In the genomic region with DNA sequence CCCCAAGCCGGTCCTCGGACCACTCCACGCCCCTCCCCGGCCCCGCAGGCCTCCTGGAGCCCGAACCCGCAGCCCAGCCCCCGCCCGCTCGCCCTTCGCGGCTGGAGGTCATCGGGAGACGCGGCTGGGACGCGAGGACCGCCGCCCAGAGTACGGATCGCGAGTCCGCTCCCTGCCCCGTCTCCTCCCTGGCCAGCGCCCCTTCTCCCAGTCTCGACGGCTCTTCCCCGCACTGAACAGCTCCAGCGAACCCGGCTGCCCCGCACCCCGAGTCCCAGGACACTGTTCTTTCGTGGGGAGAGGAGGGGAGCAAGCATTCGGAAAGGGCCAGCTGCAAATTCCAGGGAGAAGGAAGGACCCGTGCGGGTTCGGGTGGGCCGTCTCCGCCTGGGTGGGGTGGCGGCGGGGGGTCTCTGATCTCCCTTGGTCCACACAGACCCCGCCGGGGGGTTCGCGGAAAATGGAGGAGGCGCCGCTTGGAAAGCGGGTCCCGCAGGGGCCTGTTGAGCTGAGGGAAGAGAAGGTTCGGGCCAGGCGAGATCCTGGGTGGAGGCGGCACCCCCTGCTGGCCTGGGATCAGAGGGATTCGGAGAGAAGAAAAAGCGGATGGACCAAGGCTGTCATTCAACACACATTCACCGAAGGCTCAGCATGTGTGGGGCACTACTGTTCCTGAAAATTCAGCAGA, we compare ENCODE assay signal across 8 cellular contexts. TPM values are rescaled to one million over a fixed set of nuclear protein-coding genes. Genes with fewer than 3 reads are reported as not detected.
DNase-seq lines count a peak whose midpoint lies in the region; ATAC-seq and TF ChIP-seq lines count a peak whose summit lies in the region.

No MANE protein-coding gene starts in this region.

- H4K20me1 ChIP-seq in neural progenitor cell (ENCODE audit: low read depth) = peaks cover 8% of the 10 kb centered on the region

- peaks cover 21% of the 10 kb centered on the region for H3K4me1 Mint-ChIP-seq in activated CD4-positive, alpha-beta T cell treated with anti-CD3 and anti-CD28 coated beads, Interleukin-2, amount 10 ng/mL, durations not matched to agents 7 days and 5 days
- H3K4me1 Mint-ChIP-seq in neural progenitor cell = peaks cover 34% of the 10 kb centered on the region

- POLR2A ChIA-PET in activated CD4-positive, alpha-beta T cell treated with anti-CD3 and anti-CD28 coated beads, Interleukin-2, amount 10 ng/mL, durations not matched to agents 7 days and 5 days (lab: Charles Lee) = no interaction called here

- TF ChIP-seq CTCF in NB4 (IDR thresholded peaks at IDR 0.05; ENCODE audit: low read depth, low read length) = peak; percentile 23
- peak; percentile 82 for TF ChIP-seq CTCF in foreskin fibroblast (IDR thresholded peaks at IDR 0.05; ENCODE audit: low read depth, low read length)
- peak; percentile 54 for TF ChIP-seq CTCF in neural progenitor cell (IDR thresholded peaks at IDR 0.05)

- H3K4me3 ChIP-seq in NB4 (ENCODE audit: low read depth, low read length) (no peak overlapping the region), foreskin fibroblast (ENCODE audit: low read depth in 1 of 2, low read length in 2 of 2) (peak overlapping the region; percentile 46 to 53), neural progenitor cell (peak overlapping the region; percentile 62)

- H2AFZ ChIP-seq in neural progenitor cell (replicated peaks) = peak overlapping the region; percentile 61

- ATAC-seq in GM19351 (IDR thresholded peaks at IDR 0.05; ENCODE audit: unreplicated experiment) = no peak

- H3K4me1 ChIP-seq in neural progenitor cell = peaks cover 23% of the 10 kb centered on the region

- peaks cover 90% of the 10 kb centered on the region for H3K27me3 ChIP-seq in neural progenitor cell

- H3K27ac Mint-ChIP-seq in activated CD4-positive, alpha-beta T cell treated with anti-CD3 and anti-CD28 coated beads, Interleukin-2, amount 10 ng/mL, durations not matched to agents 7 days and 5 days = no peak overlapping the region
- no peak overlapping the region for H3K27ac Mint-ChIP-seq in neural progenitor cell

- H3K27me3 Mint-ChIP-seq in activated CD4-positive, alpha-beta T cell treated with anti-CD3 and anti-CD28 coated beads, Interleukin-2, amount 10 ng/mL, durations not matched to agents 7 days and 5 days = peaks cover 63% of the 10 kb centered on the region
- peaks cover 35% of the 10 kb centered on the region for H3K27me3 Mint-ChIP-seq in neural progenitor cell (ENCODE audit: insufficient read depth, low read depth)

- H3F3A ChIP-seq in neural progenitor cell (ENCODE audit: low read depth) = peaks cover 34% of the 10 kb centered on the region

- peak overlapping the region; percentile 91 for H3K4me2 ChIP-seq in neural progenitor cell

- H3K36me3 ChIP-seq in neural progenitor cell = no peaks in the 10 kb centered on the region

- CTCF ChIA-PET in activated CD4-positive, alpha-beta T cell treated with anti-CD3 and anti-CD28 coated beads, Interleukin-2, amount 10 ng/mL, durations not matched to agents 7 days and 5 days (lab: Charles Lee) = interaction anchor here (0.7 to 2.4 kb wide), 9 partner anchors 13 to 309 kb away, joined by 3 to 7 read pairs (median 4); a partner anchor contains a TSS

- no peak for TF ChIP-seq POLR2A in NB4 (IDR thresholded peaks at IDR 0.05; ENCODE audit: extremely low read depth, insufficient read length)

- peaks cover 3% of the 10 kb centered on the region for H3K36me3 Mint-ChIP-seq in activated CD4-positive, alpha-beta T cell treated with anti-CD3 and anti-CD28 coated beads, Interleukin-2, amount 10 ng/mL, durations not matched to agents 7 days and 5 days (ENCODE audit: low read depth)
- H3K36me3 Mint-ChIP-seq in neural progenitor cell = peaks cover 1% of the 10 kb centered on the region

- H3K9me3 Mint-ChIP-seq in activated CD4-positive, alpha-beta T cell treated with anti-CD3 and anti-CD28 coated beads, Interleukin-2, amount 10 ng/mL, durations not matched to agents 7 days and 5 days = no peaks in the 10 kb centered on the region
- peaks cover 5% of the 10 kb centered on the region for H3K9me3 Mint-ChIP-seq in neural progenitor cell

- H3K9me3 ChIP-seq in neural progenitor cell (ENCODE audit: low read depth) = no peaks in the 10 kb centered on the region

- no peak overlapping the region for H3K27ac ChIP-seq in neural progenitor cell

- no peak for DNase-seq in activated CD4-positive, alpha-beta T cell treated with anti-CD3 and anti-CD28 coated beads, Interleukin-2, amount 10 ng/mL, durations not matched to agents 7 days and 5 days
- DNase-seq in activated CD4-positive, alpha-beta T cell treated with anti-CD3 and anti-CD28 coated beads for 1 hour = no peak
- DNase-seq in NB4 (ENCODE audit: low read depth) (peak; percentile 34), foreskin fibroblast (peak in 1 of 2 donors; percentile 89), neural progenitor cell (ENCODE audit: low spot score) (peak; percentile 74), GM19238 (ENCODE audit: insufficient read length, low spot score) (no peak)
- DNase-seq in activated T-cell treated with anti-CD3 and anti-CD28 coated beads, Interleukin-2, amount 50 U/mL, for 48 hours = peak; percentile 54 to 58

- no peaks in the 10 kb centered on the region for H3K79me2 ChIP-seq in neural progenitor cell (ENCODE audit: low read depth)

- peak overlapping the region; percentile 74 for H3K4me3 Mint-ChIP-seq in activated CD4-positive, alpha-beta T cell treated with anti-CD3 and anti-CD28 coated beads, Interleukin-2, amount 10 ng/mL, durations not matched to agents 7 days and 5 days
- peak overlapping the region; percentile 86 for H3K4me3 Mint-ChIP-seq in neural progenitor cell

- H3K9ac ChIP-seq in neural progenitor cell = no peak overlapping the region

RNA-seq across cellular contexts. Expression of a gene that starts 0.6 kb away (rescaled TPM):
- total RNA-seq in activated CD4-positive, alpha-beta T cell treated with anti-CD3 and anti-CD28 coated beads, Interleukin-2, amount 10 ng/mL, durations not matched to agents 7 days and 5 days = under 1 TPM; 0.19 to 0.20 TPM
- total RNA-seq in neural progenitor cell (ENCODE audit: low replicate concordance) = 3.4 and 7.2 TPM in 2 replicates

RNA-seq across cellular contexts. Expression of a gene that starts 4.2 kb away (rescaled TPM):
- 10 to 100 TPM; 31.3 to 37.8 TPM for total RNA-seq in activated CD4-positive, alpha-beta T cell treated with anti-CD3 and anti-CD28 coated beads, Interleukin-2, amount 10 ng/mL, durations not matched to agents 7 days and 5 days
- total RNA-seq in neural progenitor cell (ENCODE audit: low replicate concordance) = 21.1 and 28.0 TPM in 2 replicates

RNA-seq across cellular contexts. Expression of a gene that starts 16.1 kb away (rescaled TPM):
- 10 to 100 TPM; 36.8 to 37.9 TPM for total RNA-seq in activated CD4-positive, alpha-beta T cell treated with anti-CD3 and anti-CD28 coated beads, Interleukin-2, amount 10 ng/mL, durations not matched to agents 7 days and 5 days
- 5.4 and 23.1 TPM in 2 replicates for total RNA-seq in neural progenitor cell (ENCODE audit: low replicate concordance)

RNA-seq across cellular contexts. Expression of a gene that starts 29.1 kb away (rescaled TPM):
- 10 to 100 TPM; 29.0 to 31.0 TPM for total RNA-seq in activated CD4-positive, alpha-beta T cell treated with anti-CD3 and anti-CD28 coated beads, Interleukin-2, amount 10 ng/mL, durations not matched to agents 7 days and 5 days
- 0.62 TPM in 1 of 2 replicates, not detected in the other for total RNA-seq in neural progenitor cell (ENCODE audit: low replicate concordance)

Comparison
In these comparisons a context has a peak if more than half of its experiments do, and no peak if none do; other contexts are left out.
1. DNase-seq: peak in NB4 (single experiment), activated T-cell treated with anti-CD3 and anti-CD28 coated beads, Interleukin-2, amount 50 U/mL, for 48 hours (2 of 2) and neural progenitor cell (single experiment); none in activated CD4-positive, alpha-beta T cell treated with anti-CD3 and anti-CD28 coated beads, Interleukin-2, amount 10 ng/mL, durations not matched to agents 7 days and 5 days (single experiment), activated CD4-positive, alpha-beta T cell treated with anti-CD3 and anti-CD28 coated beads for 1 hour (single experiment) and GM19238 (single experiment).
2. CTCF ChIP-seq: peak in every context shown above with its lines; median percentile 82 in foreskin fibroblast; 54 in neural progenitor cell; 23 in NB4.